ENCODE assay signal across 10 cellular contexts in genomic region chr3:51024765-51025681, GRCh38.
DNase-seq lines count a peak whose midpoint lies in the region; TF ChIP-seq lines count a peak whose summit lies in the region.
"Had no signal": no experiment of that assay in that cellular context is flagged by ENCODE, and none has a peak within 500 bp of the region (broad histone marks: within the 10 kb centered on the region; RNA-seq: fewer than 3 reads in every experiment).

No MANE protein-coding gene starts in this region.

- no peak overlapping the region for H3K4me3 ChIP-seq in adrenal gland

- intact Hi-C loops in adrenal gland (cut with DNase I): no loop called here

- peak overlapping the region in 2 of 3 experiments; percentile 39 to 84; a peak in 5 of 7 replicates for H3K27ac Mint-ChIP-seq in H9

- no peaks in the 10 kb centered on the region for H3K9me3 ChIP-seq in H9 (ENCODE audit: control insufficient read depth, low read depth, low read length)
- no peaks in the 10 kb centered on the region for H3K9me3 ChIP-seq in adrenal gland (replicated peaks in 1 of 3)

- H3K18ac ChIP-seq in H9 (ENCODE audit: insufficient read length, low read depth, low read length): no peak overlapping the region

- no peak overlapping the region for H3K56ac ChIP-seq in H9 (ENCODE audit: insufficient read length, low read depth, low read length)

- peaks cover 15 to 20% of the 10 kb centered on the region in 2 experiments for H3K9me3 Mint-ChIP-seq in H9

- H3K27ac ChIP-seq in H9 (ENCODE audit: insufficient read length, low read depth, low read length) (no peak overlapping the region), adrenal gland (no peak overlapping the region)
- H3K27ac ChIP-seq: epithelial cell of prostate, HL-60 had no signal

- no peaks in the 10 kb centered on the region for H3K79me1 ChIP-seq in H9 (ENCODE audit: insufficient read depth, low read depth, low read length, poor library complexity, severe bottlenecking)

- no peaks in the 10 kb centered on the region for H3K36me3 ChIP-seq in adrenal gland (replicated peaks in 1 of 2)

- H2AK5ac ChIP-seq in H9 (ENCODE audit: insufficient read length, low read length): no peak overlapping the region

- no peaks in the 10 kb centered on the region for H3K4me1 ChIP-seq in H9 (ENCODE audit: insufficient read depth, low read length)
- no peaks in the 10 kb centered on the region for H3K4me1 ChIP-seq in adrenal gland (replicated peaks in 1 of 2)

- H3T11ph ChIP-seq in H9 (ENCODE audit: low read length): no peak overlapping the region

- H4K5ac ChIP-seq in H9 (ENCODE audit: insufficient read length, low read depth, low read length): no peak overlapping the region

- H3K14ac ChIP-seq in H9 (ENCODE audit: insufficient read depth, low read length): no peak overlapping the region

- no peaks in the 10 kb centered on the region for H3K27me3 ChIP-seq in H9 (ENCODE audit: insufficient read depth, low read length)
- H3K27me3 ChIP-seq in adrenal gland: no peaks in the 10 kb centered on the region

- no CpG with 5 or more reads among the region's 10 CpGs for WGBS in H9 (ENCODE audit: extremely low coverage, insufficient read length, low lambda C conversion rate)
- WGBS in adrenal gland, 4 donors: 47 to 65% (median 55%) methylated on average over 8 to 10 of the region's 10 CpGs

- H2BK5ac ChIP-seq in H9 (ENCODE audit: insufficient read length, low read length): no peak overlapping the region

- no peak overlapping the region for H3K4me2 ChIP-seq in H9 (ENCODE audit: insufficient read depth, insufficient read length, low read length)

- H3K9ac ChIP-seq in H9 (ENCODE audit: extremely low read depth, insufficient read length, low read length): no peak overlapping the region

- no peaks in the 10 kb centered on the region for H3K27me3 Mint-ChIP-seq in H9 (ENCODE audit: low read depth)

- H2BK12ac ChIP-seq in H9 (ENCODE audit: insufficient read length, low read depth, low read length): no peak overlapping the region

- no peaks in the 10 kb centered on the region for H4K20me1 ChIP-seq in H9 (ENCODE audit: control insufficient read depth, insufficient read depth, insufficient read length)

- no peak overlapping the region for H3K23ac ChIP-seq in H9 (ENCODE audit: insufficient read length, low read depth, low read length)

- DNase-seq in H9: peak; percentile 27
- DNase-seq in T-helper 22 cell (ENCODE audit: low read depth): peak; percentile 54
- peak in 5 of 7 donors; percentile 7 to 55 (median 27) for DNase-seq in adrenal gland
- DNase-seq in stimulated activated CD4-positive, alpha-beta T cell treated with anti-CD3 and anti-CD28 coated beads, Interleukin-1b, Interleukin-23, amount 100 ng/mL, for 1 hour (ENCODE audit: low read depth in 2 of 2): peak; percentile 17 to 50
- no peak for DNase-seq in cerebellar cortex (ENCODE audit: low spot score)
- DNase-seq in NCI-H446 (lab: John Stamatoyannopoulos, UW): no peak
- DNase-seq in hepatic stellate cell (ENCODE audit: low spot score): no peak
- DNase-seq in NCI-H748 treated with DMSO at 0.1 percent for 48 hours (lab: John Stamatoyannopoulos, UW): no peak

- H3K4ac ChIP-seq in H9 (ENCODE audit: low read depth, low read length): no peak overlapping the region

- TF ChIP-seq POLR2A in adrenal gland (IDR thresholded peaks at IDR 0.05): no peak

- H3K23me2 ChIP-seq in H9 (ENCODE audit: insufficient read length, low read depth, low read length, poor library complexity, severe bottlenecking): no peaks in the 10 kb centered on the region

- H4K91ac ChIP-seq in H9 (ENCODE audit: insufficient read length, low read depth, low read length): no peak overlapping the region

- H2AFZ ChIP-seq in H9 (ENCODE audit: low read length): no peak overlapping the region

- H3K4me1 Mint-ChIP-seq in H9: peaks cover 27 to 28% of the 10 kb centered on the region in 2 experiments

- H2BK15ac ChIP-seq in H9 (ENCODE audit: low read depth, low read length): no peak overlapping the region

- H2BK20ac ChIP-seq in H9 (ENCODE audit: low read depth, low read length, poor library complexity, severe bottlenecking): no peak overlapping the region

- no peaks in the 10 kb centered on the region; the same call in 1 of the 2 replicates for H3K79me2 ChIP-seq in H9 (ENCODE audit: insufficient read depth, low read length)

- no peak overlapping the region for H2BK120ac ChIP-seq in H9 (ENCODE audit: low read depth, low read length, poor library complexity, severe bottlenecking)

- peaks cover 0 to 22% (median 2%) of the 10 kb centered on the region in 3 experiments; a peak in 5 of 7 replicates for H3K36me3 Mint-ChIP-seq in H9 (ENCODE audit: insufficient read depth in 1 of 3, low read depth in 3 of 3)

- no peak overlapping the region for H4K8ac ChIP-seq in H9 (replicated peaks; ENCODE audit: insufficient read length, low read depth, low read length)

- H3K4me3 Mint-ChIP-seq in H9: no peak overlapping the region

- TF ChIP-seq CTCF in H9 (conservative IDR thresholded peaks at IDR 0.05) (no peak), adrenal gland (IDR thresholded peaks at IDR 0.05) (no peak)

Comparison
In these comparisons a context has a peak if more than half of its experiments do, and no peak if none do; other contexts are left out.
1. DNase-seq: peak in H9 (single experiment), T-helper 22 cell (single experiment), adrenal gland (5 of 7) and stimulated activated CD4-positive, alpha-beta T cell treated with anti-CD3 and anti-CD28 coated beads, Interleukin-1b, Interleukin-23, amount 100 ng/mL, for 1 hour (2 of 2); none in cerebellar cortex (single experiment), NCI-H446 (0 of 2), hepatic stellate cell (single experiment) and NCI-H748 treated with DMSO at 0.1 percent for 48 hours (single experiment).